ENCODE assay signal across 1 cellular context in the genomic region with DNA sequence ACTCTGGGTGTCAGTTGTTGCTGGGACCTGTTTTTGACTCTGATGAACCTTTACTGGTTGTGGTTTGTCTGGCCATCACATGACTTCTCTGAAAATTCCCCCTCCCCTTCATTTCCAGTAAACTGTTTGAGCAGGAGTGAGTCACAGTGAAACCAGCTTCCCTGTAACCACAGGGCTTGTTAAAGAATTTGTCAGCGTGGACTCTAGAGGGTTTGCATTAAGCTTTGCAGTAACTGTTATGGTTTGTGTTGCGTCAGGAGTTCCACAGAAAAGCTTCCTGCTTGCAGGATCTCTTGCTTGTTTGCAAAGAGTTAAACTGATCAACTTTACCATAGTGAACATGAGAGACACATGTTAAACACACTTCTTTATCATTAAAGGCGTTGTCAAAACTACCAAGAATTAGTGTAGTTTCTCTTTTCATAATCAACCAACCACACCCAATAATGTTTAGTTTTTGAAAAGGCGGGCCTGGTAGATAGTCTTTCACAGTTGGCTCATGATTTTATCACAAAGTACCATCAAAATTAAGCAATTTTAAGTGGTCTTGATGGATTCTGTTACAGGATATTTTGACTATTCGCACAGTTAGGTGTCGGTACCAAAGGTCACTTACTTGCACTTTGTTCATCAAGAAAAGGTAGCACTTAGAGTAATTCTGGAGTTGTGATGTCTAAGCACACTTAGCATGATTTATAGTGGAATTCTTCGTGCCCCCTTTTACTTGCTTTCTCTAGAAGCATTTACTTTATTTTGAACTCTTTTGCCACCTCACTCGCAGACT.
TF ChIP-seq lines count a peak whose summit lies in the region.

No MANE protein-coding gene starts in this region.

TF ChIP-seq in HCT116, 20 proteins besides CTCF, POLR2A, EP300 and RAD21 (continued from another document):
- TF ChIP-seq EZH2phosphoT487 (IDR thresholded peaks at IDR 0.05; ENCODE audit: borderline replicate concordance) (no peak), SRF (IDR thresholded peaks at IDR 0.05; ENCODE audit: low read depth) (peak; percentile 86), ZFX (IDR thresholded peaks at IDR 0.05) (no peak), ELF1 (IDR thresholded peaks at IDR 0.05; ENCODE audit: borderline replicate concordance, low read depth) (no peak; the same call in 1 of the 2 replicates), POLR2AphosphoS5 (IDR thresholded peaks at IDR 0.05; ENCODE audit: low read depth, low read length) (peak; percentile 80), EGR1 (IDR thresholded peaks at IDR 0.05; ENCODE audit: low read depth) (peak; percentile 38; the same call in 1 of the 2 replicates), FOSL1 (IDR thresholded peaks at IDR 0.05; ENCODE audit: low read depth) (peak; percentile 98), CEBPB (IDR thresholded peaks at IDR 0.05; ENCODE audit: low read depth) (peak; percentile 98), JUND (IDR thresholded peaks at IDR 0.05) (peak; percentile 99), EZH2 (IDR thresholded peaks at IDR 0.05) (no peak), ZNF274 (IDR thresholded peaks at IDR 0.05; ENCODE audit: low read depth, low read length) (no peak), SIN3A (IDR thresholded peaks at IDR 0.05; ENCODE audit: low read depth) (peak; percentile 89)
- TF ChIP-seq, protein P1, sequence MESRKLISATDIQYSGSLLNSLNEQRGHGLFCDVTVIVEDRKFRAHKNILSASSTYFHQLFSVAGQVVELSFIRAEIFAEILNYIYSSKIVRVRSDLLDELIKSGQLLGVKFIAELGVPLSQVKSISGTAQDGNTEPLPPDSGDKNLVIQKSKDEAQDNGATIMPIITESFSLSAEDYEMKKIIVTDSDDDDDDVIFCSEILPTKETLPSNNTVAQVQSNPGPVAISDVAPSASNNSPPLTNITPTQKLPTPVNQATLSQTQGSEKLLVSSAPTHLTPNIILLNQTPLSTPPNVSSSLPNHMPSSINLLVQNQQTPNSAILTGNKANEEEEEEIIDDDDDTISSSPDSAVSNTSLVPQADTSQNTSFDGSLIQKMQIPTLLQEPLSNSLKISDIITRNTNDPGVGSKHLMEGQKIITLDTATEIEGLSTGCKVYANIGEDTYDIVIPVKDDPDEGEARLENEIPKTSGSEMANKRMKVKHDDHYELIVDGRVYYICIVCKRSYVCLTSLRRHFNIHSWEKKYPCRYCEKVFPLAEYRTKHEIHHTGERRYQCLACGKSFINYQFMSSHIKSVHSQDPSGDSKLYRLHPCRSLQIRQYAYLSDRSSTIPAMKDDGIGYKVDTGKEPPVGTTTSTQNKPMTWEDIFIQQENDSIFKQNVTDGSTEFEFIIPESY (IDR thresholded peaks at IDR 0.05; ENCODE audit: extremely low read depth, insufficient replicate concordance, low read length): peak; percentile 88
- TF ChIP-seq, protein P2, sequence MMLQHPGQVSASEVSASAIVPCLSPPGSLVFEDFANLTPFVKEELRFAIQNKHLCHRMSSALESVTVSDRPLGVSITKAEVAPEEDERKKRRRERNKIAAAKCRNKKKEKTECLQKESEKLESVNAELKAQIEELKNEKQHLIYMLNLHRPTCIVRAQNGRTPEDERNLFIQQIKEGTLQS (IDR thresholded peaks at IDR 0.05): peak; percentile 72
